22 cellular contexts compared by ENCODE assay signal in genomic region chr7:147153571-147153970, GRCh38.
"Had no signal": no experiment of that assay in that cellular context is flagged by ENCODE, and none has a peak within 500 bp of the region (broad histone marks: within the 10 kb centered on the region; RNA-seq: fewer than 3 reads in every experiment).

No MANE protein-coding gene starts in this region.

- H3K4me1 ChIP-seq: gastrocnemius medialis, right atrium auricular region, suprapubic skin, transverse colon, uterus had no signal

- DNase-seq: activated B cell treated with CpG ODN at 0.5 μM for 24 hours; activated CD4-positive, alpha-beta memory T cell treated with anti-CD3 and anti-CD28 coated beads, Interleukin-2, amount 10 ng/mL, durations not matched to agents 7 days and 5 days; activated CD4-positive, alpha-beta T cell treated with anti-CD3 and anti-CD28 coated beads for 48 hours; activated CD8-positive, alpha-beta memory T cell treated with anti-CD3 and anti-CD28 coated beads, Interleukin-2, amount 10 ng/mL, durations not matched to agents 7 days and 5 days; activated naive CD4-positive, alpha-beta T cell; activated naive CD8-positive, alpha-beta T cell treated with anti-CD3 and anti-CD28 coated beads for 36 hours; activated T-cell treated with anti-CD3 and anti-CD28 coated beads, Interleukin-2, amount 50 U/mL, for 1 hour; amniotic stem cell; effector CD8-positive, alpha-beta T cell; gastrocnemius medialis; head of caudate nucleus; midbrain; stimulated activated CD4-positive, alpha-beta T cell treated with anti-CD3 and anti-CD28 coated beads, Interleukin-2, amount 100 ng/mL, for 24 hours; stimulated activated naive CD8-positive, alpha-beta T cell treated with anti-CD3 and anti-CD28 coated beads, Interleukin-15, amount 100 ng/mL, for 72 hours; transverse colon; uterus had no signal

- H3K27me3 Mint-ChIP-seq: activated B cell treated with CpG ODN at 0.5 μM for 24 hours; activated CD4-positive, alpha-beta memory T cell treated with anti-CD3 and anti-CD28 coated beads, Interleukin-2, amount 10 ng/mL, durations not matched to agents 7 days and 5 days; activated CD8-positive, alpha-beta memory T cell treated with anti-CD3 and anti-CD28 coated beads, Interleukin-2, amount 10 ng/mL, durations not matched to agents 7 days and 5 days; activated naive CD8-positive, alpha-beta T cell treated with anti-CD3 and anti-CD28 coated beads for 36 hours; activated T-helper 17 cell treated with anti-CD3 and anti-CD28 coated beads, Interleukin-2, amount 50 U/mL, for 72 hours; dendritic cell treated with granulocyte-macrophage colony-stimulating factor and Interleukin-4, amounts not matched to agents 40 ng/mL and 50 ng/mL, for 4 days; stimulated activated naive CD8-positive, alpha-beta T cell treated with anti-CD3 and anti-CD28 coated beads, Interleukin-15, amount 100 ng/mL, for 72 hours had no signal

- H3K27ac Mint-ChIP-seq: activated B cell treated with CpG ODN at 0.5 μM for 24 hours; activated CD4-positive, alpha-beta memory T cell treated with anti-CD3 and anti-CD28 coated beads, Interleukin-2, amount 10 ng/mL, durations not matched to agents 7 days and 5 days; activated CD8-positive, alpha-beta memory T cell treated with anti-CD3 and anti-CD28 coated beads, Interleukin-2, amount 10 ng/mL, durations not matched to agents 7 days and 5 days; activated naive CD8-positive, alpha-beta T cell treated with anti-CD3 and anti-CD28 coated beads for 36 hours; activated T-helper 17 cell treated with anti-CD3 and anti-CD28 coated beads, Interleukin-2, amount 50 U/mL, for 72 hours; dendritic cell treated with granulocyte-macrophage colony-stimulating factor and Interleukin-4, amounts not matched to agents 40 ng/mL and 50 ng/mL, for 4 days; stimulated activated naive CD8-positive, alpha-beta T cell treated with anti-CD3 and anti-CD28 coated beads, Interleukin-15, amount 100 ng/mL, for 72 hours had no signal

- H3K4me3 ChIP-seq: gastrocnemius medialis, right atrium auricular region, suprapubic skin, transverse colon, uterus had no signal

- H3K4me1 Mint-ChIP-seq: activated B cell treated with CpG ODN at 0.5 μM for 24 hours; activated CD4-positive, alpha-beta memory T cell treated with anti-CD3 and anti-CD28 coated beads, Interleukin-2, amount 10 ng/mL, durations not matched to agents 7 days and 5 days; activated CD8-positive, alpha-beta memory T cell treated with anti-CD3 and anti-CD28 coated beads, Interleukin-2, amount 10 ng/mL, durations not matched to agents 7 days and 5 days; activated naive CD8-positive, alpha-beta T cell treated with anti-CD3 and anti-CD28 coated beads for 36 hours; activated T-helper 17 cell treated with anti-CD3 and anti-CD28 coated beads, Interleukin-2, amount 50 U/mL, for 72 hours; neural crest cell; stimulated activated naive CD8-positive, alpha-beta T cell treated with anti-CD3 and anti-CD28 coated beads, Interleukin-15, amount 100 ng/mL, for 72 hours had no signal

- H3K4me3 Mint-ChIP-seq: activated B cell treated with CpG ODN at 0.5 μM for 24 hours; activated CD4-positive, alpha-beta memory T cell treated with anti-CD3 and anti-CD28 coated beads, Interleukin-2, amount 10 ng/mL, durations not matched to agents 7 days and 5 days; activated CD8-positive, alpha-beta memory T cell treated with anti-CD3 and anti-CD28 coated beads, Interleukin-2, amount 10 ng/mL, durations not matched to agents 7 days and 5 days; activated naive CD8-positive, alpha-beta T cell treated with anti-CD3 and anti-CD28 coated beads for 36 hours; activated T-helper 17 cell treated with anti-CD3 and anti-CD28 coated beads, Interleukin-2, amount 50 U/mL, for 72 hours; dendritic cell treated with granulocyte-macrophage colony-stimulating factor and Interleukin-4, amounts not matched to agents 40 ng/mL and 50 ng/mL, for 4 days; neural crest cell; stimulated activated naive CD8-positive, alpha-beta T cell treated with anti-CD3 and anti-CD28 coated beads, Interleukin-15, amount 100 ng/mL, for 72 hours had no signal

- H3K36me3 ChIP-seq: gastrocnemius medialis, right atrium auricular region, suprapubic skin, transverse colon, uterus had no signal

- H3K27ac ChIP-seq: gastrocnemius medialis, right atrium auricular region, suprapubic skin, transverse colon, uterus had no signal

- H3K36me3 Mint-ChIP-seq: activated CD8-positive, alpha-beta memory T cell treated with anti-CD3 and anti-CD28 coated beads, Interleukin-2, amount 10 ng/mL, durations not matched to agents 7 days and 5 days; activated naive CD8-positive, alpha-beta T cell treated with anti-CD3 and anti-CD28 coated beads for 36 hours had no signal

- ATAC-seq: activated CD8-positive, alpha-beta memory T cell treated with anti-CD3 and anti-CD28 coated beads, Interleukin-2, amount 10 ng/mL, durations not matched to agents 7 days and 5 days; activated T-helper 17 cell treated with anti-CD3 and anti-CD28 coated beads, Interleukin-2, amount 50 U/mL, for 72 hours; esophagus mucosa; gastrocnemius medialis; stimulated activated naive CD8-positive, alpha-beta T cell treated with anti-CD3 and anti-CD28 coated beads, Interleukin-15, amount 100 ng/mL, for 72 hours had no signal

- H3K27me3 ChIP-seq: gastrocnemius medialis, right atrium auricular region, suprapubic skin, transverse colon, uterus had no signal

- H3K9me3 Mint-ChIP-seq: activated naive CD8-positive, alpha-beta T cell treated with anti-CD3 and anti-CD28 coated beads for 36 hours; neural crest cell had no signal

- H3K9me3 ChIP-seq: gastrocnemius medialis, right atrium auricular region, suprapubic skin, transverse colon, uterus had no signal
